ENCODE assay signal across 1 cellular context in the genomic region with DNA sequence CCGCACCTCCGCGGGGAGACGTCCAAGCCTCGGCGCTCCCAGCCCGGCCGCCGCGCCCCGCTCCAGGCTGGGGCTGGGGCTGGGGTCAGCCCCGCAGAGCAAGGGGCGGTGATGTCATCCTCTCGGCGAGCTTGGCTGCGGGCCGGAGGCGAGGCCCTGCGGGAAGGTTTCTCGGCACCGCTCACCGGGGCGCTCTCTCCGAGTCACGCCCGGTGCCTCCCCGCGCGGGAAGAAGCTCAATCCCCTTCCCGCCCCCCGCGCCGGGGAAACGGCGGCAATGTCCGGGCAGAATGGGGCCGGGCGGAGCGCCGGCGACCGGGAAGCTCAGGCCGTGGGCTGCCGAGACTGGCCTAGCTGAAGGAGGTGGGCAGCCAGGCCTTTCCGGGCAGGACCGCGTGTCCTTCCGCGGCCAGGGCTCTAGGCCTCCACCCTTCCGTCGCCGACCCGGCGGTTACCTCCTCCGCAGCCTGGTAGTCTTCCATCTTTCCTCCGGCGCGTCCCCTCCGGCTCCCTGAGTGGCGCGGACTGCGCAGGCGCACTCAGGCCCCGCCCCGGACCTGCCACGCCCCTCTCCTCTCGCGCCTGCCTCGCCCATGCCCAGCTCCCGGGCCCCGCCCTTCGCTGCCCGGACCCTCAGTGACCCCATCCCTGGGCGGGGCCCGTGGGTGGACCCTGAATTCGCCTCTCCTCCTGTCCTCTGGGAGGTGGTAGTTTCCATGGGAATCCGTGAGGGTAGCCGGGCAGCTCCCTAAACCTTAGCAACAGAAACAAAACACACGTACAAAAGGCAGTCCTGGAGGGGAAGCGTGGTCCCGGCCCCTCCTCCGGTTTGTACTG.
TF ChIP-seq lines count a peak whose summit lies in the region.

TSS of gene DYNLT1 (minus strand) at position 517 of the 837 bp plus-strand sequence. CDS start at position 482, 35 bp downstream.

TF ChIP-seq in K562, 482 proteins besides CTCF, POLR2A, EP300 and RAD21 (continued from another document and continues in another):
- TF ChIP-seq, protein P1, sequence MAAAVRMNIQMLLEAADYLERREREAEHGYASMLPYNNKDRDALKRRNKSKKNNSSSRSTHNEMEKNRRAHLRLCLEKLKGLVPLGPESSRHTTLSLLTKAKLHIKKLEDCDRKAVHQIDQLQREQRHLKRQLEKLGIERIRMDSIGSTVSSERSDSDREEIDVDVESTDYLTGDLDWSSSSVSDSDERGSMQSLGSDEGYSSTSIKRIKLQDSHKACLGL (CRISPR knock-in tag; IDR thresholded peaks at IDR 0.05; ENCODE audit: borderline replicate concordance, poor library complexity, severe bottlenecking): no peak
- no peak for TF ChIP-seq ARID3B (CRISPR knock-in tag; IDR thresholded peaks at IDR 0.05; ENCODE audit: borderline replicate concordance)
- TF ChIP-seq ZBTB49 (CRISPR knock-in tag; IDR thresholded peaks at IDR 0.05; ENCODE audit: borderline replicate concordance): no peak
- TF ChIP-seq SMC3 (conservative IDR thresholded peaks at IDR 0.05; ENCODE audit: insufficient read depth, low read depth, low read length): no peak
- no peak for TF ChIP-seq SNRNP70 (optimal IDR thresholded peaks at IDR 0.05; ENCODE audit: low read depth, low read length)
- TF ChIP-seq GTF2B (IDR thresholded peaks at IDR 0.05; ENCODE audit: extremely low read depth, insufficient read length): no peak
- TF ChIP-seq E2F4 (CRISPR knock-in tag; IDR thresholded peaks at IDR 0.05; ENCODE audit: low read depth): 0 out of 2 replicates have a peak, but pooled peaks have one; percentile 58
- peak; percentile 84; the same call in 1 of the 2 replicates for TF ChIP-seq NR3C1 (CRISPR knock-in tag; IDR thresholded peaks at IDR 0.05)
- no peak for TF ChIP-seq ZBED1 (IDR thresholded peaks at IDR 0.05)
- TF ChIP-seq, protein P2, sequence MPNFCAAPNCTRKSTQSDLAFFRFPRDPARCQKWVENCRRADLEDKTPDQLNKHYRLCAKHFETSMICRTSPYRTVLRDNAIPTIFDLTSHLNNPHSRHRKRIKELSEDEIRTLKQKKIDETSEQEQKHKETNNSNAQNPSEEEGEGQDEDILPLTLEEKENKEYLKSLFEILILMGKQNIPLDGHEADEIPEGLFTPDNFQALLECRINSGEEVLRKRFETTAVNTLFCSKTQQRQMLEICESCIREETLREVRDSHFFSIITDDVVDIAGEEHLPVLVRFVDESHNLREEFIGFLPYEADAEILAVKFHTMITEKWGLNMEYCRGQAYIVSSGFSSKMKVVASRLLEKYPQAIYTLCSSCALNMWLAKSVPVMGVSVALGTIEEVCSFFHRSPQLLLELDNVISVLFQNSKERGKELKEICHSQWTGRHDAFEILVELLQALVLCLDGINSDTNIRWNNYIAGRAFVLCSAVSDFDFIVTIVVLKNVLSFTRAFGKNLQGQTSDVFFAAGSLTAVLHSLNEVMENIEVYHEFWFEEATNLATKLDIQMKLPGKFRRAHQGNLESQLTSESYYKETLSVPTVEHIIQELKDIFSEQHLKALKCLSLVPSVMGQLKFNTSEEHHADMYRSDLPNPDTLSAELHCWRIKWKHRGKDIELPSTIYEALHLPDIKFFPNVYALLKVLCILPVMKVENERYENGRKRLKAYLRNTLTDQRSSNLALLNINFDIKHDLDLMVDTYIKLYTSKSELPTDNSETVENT (CRISPR knock-in tag; IDR thresholded peaks at IDR 0.05): peak; percentile 92
- TF ChIP-seq ZNF584 (CRISPR knock-in tag; IDR thresholded peaks at IDR 0.05; ENCODE audit: low read depth): no peak
- TF ChIP-seq NRF1 (conservative IDR thresholded peaks at IDR 0.05 in 1 of 2, IDR thresholded peaks at IDR 0.05 in 1 of 2): peak; percentile 94 to 95
- 0 out of 2 replicates have a peak, but pooled peaks have one; percentile 67 for TF ChIP-seq SAFB (IDR thresholded peaks at IDR 0.05; ENCODE audit: borderline replicate concordance, low read depth, low read length)
- TF ChIP-seq SRSF1 (IDR thresholded peaks at IDR 0.05; ENCODE audit: low read depth, low read length): peak; percentile 89; the same call in 1 of the 2 replicates
- TF ChIP-seq ETS2 (tag; IDR thresholded peaks at IDR 0.05; ENCODE audit: borderline replicate concordance, poor library complexity, severe bottlenecking): no peak
- TF ChIP-seq ASH1L (IDR thresholded peaks at IDR 0.05; ENCODE audit: borderline replicate concordance, low read depth, partially characterized antibody): no peak
- TF ChIP-seq, protein P3, sequence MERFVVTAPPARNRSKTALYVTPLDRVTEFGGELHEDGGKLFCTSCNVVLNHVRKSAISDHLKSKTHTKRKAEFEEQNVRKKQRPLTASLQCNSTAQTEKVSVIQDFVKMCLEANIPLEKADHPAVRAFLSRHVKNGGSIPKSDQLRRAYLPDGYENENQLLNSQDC (CRISPR knock-in tag; IDR thresholded peaks at IDR 0.05): no peak
- TF ChIP-seq FOXP1 (CRISPR knock-in tag; IDR thresholded peaks at IDR 0.05): peak; percentile 88
- TF ChIP-seq REST (CRISPR knock-in tag; IDR thresholded peaks at IDR 0.05; ENCODE audit: low read depth): peak; percentile 86
- peak; percentile 42 for TF ChIP-seq U2AF1 (optimal IDR thresholded peaks at IDR 0.05; ENCODE audit: low read depth, low read length)
- peak; percentile 62 for TF ChIP-seq RBM22 (IDR thresholded peaks at IDR 0.05; ENCODE audit: low read depth, low read length, poor library complexity, severe bottlenecking)
- TF ChIP-seq TBL1XR1 (IDR thresholded peaks at IDR 0.05; ENCODE audit: low read length in 2 of 2): no peak
- no peak for TF ChIP-seq ZNF77 (CRISPR knock-in tag; IDR thresholded peaks at IDR 0.05)
- TF ChIP-seq BRCA1 (IDR thresholded peaks at IDR 0.05): no peak
- peak; percentile 87; the same call in 1 of the 2 replicates for TF ChIP-seq BRCA1 (CRISPR knock-in tag; IDR thresholded peaks at IDR 0.05)
- TF ChIP-seq NR4A1 (CRISPR knock-in tag; IDR thresholded peaks at IDR 0.05): no peak
- 0 out of 2 replicates have a peak, but pooled peaks have one; percentile 72 for TF ChIP-seq NR4A1 (tag; IDR thresholded peaks at IDR 0.05)
- TF ChIP-seq SNAPC5 (CRISPR knock-in tag; IDR thresholded peaks at IDR 0.05): no peak
- peak; percentile 28 for TF ChIP-seq ZFP36 (IDR thresholded peaks at IDR 0.05; ENCODE audit: low read depth, low read length, partially characterized antibody)
- TF ChIP-seq ZNF316 (IDR thresholded peaks at IDR 0.05): no peak; the same call in 1 of the 2 replicates
- TF ChIP-seq HCFC1 (IDR thresholded peaks at IDR 0.05; ENCODE audit: low read depth, low read length): no peak
- TF ChIP-seq, protein P4, sequence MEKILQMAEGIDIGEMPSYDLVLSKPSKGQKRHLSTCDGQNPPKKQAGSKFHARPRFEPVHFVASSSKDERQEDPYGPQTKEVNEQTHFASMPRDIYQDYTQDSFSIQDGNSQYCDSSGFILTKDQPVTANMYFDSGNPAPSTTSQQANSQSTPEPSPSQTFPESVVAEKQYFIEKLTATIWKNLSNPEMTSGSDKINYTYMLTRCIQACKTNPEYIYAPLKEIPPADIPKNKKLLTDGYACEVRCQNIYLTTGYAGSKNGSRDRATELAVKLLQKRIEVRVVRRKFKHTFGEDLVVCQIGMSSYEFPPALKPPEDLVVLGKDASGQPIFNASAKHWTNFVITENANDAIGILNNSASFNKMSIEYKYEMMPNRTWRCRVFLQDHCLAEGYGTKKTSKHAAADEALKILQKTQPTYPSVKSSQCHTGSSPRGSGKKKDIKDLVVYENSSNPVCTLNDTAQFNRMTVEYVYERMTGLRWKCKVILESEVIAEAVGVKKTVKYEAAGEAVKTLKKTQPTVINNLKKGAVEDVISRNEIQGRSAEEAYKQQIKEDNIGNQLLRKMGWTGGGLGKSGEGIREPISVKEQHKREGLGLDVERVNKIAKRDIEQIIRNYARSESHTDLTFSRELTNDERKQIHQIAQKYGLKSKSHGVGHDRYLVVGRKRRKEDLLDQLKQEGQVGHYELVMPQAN (IDR thresholded peaks at IDR 0.05; ENCODE audit: borderline replicate concordance): peak; percentile 80
- TF ChIP-seq ZNF583 (CRISPR knock-in tag; IDR thresholded peaks at IDR 0.05): 0 out of 2 replicates have a peak, but pooled peaks have one; percentile 8
- TF ChIP-seq CCNT2 (IDR thresholded peaks at IDR 0.05; ENCODE audit: borderline replicate concordance, extremely low read depth, insufficient read length, low read depth, low read length): peak; percentile 79
- TF ChIP-seq, protein P5, sequence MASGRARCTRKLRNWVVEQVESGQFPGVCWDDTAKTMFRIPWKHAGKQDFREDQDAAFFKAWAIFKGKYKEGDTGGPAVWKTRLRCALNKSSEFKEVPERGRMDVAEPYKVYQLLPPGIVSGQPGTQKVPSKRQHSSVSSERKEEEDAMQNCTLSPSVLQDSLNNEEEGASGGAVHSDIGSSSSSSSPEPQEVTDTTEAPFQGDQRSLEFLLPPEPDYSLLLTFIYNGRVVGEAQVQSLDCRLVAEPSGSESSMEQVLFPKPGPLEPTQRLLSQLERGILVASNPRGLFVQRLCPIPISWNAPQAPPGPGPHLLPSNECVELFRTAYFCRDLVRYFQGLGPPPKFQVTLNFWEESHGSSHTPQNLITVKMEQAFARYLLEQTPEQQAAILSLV (tag; IDR thresholded peaks at IDR 0.05): no peak
